1 cellular context compared by ENCODE assay signal in the genomic region with DNA sequence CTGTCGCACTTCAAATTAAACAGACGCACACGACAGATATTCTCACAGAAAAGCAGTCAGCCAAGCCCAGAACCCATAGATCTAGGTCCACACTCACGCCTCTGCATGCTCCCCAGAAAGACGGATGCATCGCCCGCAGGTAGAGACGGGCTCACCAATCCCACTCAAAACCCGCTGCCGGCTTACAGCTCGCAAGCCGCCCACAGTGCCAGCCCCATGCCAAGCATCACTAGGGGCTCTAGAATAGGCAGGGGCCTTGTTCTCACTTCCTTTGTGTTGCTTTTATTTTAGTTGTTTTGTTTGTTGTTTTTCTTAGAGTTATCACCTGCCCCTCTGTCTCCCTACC.
TF ChIP-seq lines count a peak whose summit lies in the region.

No MANE protein-coding gene starts in this region.

TF ChIP-seq in H1, 55 proteins besides CTCF, POLR2A, EP300 and RAD21 (continued from another document):
- TF ChIP-seq YY1 (IDR thresholded peaks at IDR 0.05; ENCODE audit: low read depth, low read length) (no peak), TAF7 (optimal IDR thresholded peaks at IDR 0.05; ENCODE audit: borderline replicate concordance, low read depth, low read length) (no peak), SP2 (IDR thresholded peaks at IDR 0.05; ENCODE audit: low read length) (no peak), SP1 (IDR thresholded peaks at IDR 0.05; ENCODE audit: low read depth, low read length) (no peak), POU5F1 (IDR thresholded peaks at IDR 0.05; ENCODE audit: low read depth, low read length) (no peak)
